Comparison of ENCODE assay signal across 9 cellular contexts in the genomic region with DNA sequence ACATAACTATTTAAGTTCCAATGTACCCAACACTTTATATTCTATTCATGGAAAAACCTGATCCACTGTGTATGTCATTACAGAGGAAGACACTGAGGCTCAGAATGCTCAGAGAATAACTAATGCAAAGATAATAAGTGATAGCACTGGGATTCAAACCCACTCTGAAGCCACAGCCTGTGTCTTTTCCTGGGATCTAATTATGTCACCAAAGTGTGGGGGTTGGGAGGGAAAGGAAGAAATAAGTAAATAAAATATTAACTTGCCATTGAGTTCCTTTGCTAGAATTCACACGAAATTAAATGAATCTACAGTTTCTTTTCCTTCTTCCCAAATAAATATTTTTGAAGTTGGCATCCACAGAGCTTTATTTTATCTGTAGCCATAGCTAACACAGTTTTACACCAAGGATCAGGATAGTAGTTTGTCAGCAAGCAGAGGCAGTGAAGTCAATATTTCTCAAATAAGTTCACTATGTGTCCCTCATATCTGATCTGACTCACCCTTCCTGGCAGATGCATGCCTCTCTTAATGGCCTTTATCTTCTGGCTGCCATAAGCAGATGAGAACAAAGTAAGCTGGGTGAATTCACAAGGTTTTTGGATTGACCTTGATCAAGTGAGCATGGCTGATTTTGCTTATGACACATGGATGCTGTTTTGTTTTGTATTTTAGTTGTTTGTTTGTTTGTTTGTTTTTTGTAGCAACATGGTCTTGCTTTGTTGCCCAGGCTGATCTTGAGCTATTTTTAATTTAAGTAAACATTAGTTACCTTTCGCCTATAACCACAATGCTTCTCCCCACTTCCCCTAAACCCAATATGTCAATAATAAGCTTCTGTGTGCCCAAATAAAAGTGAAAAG. TPM values are rescaled to one million over a fixed set of nuclear protein-coding genes. Genes with fewer than 3 reads are reported as not detected.
DNase-seq lines count a peak whose midpoint lies in the region; ATAC-seq lines count a peak whose summit lies in the region.
"Had no signal": no experiment of that assay in that cellular context is flagged by ENCODE, and none has a peak within 500 bp of the region (broad histone marks: within the 10 kb centered on the region; RNA-seq: fewer than 3 reads in every experiment).

No MANE protein-coding gene starts in this region.

- peaks cover 17% of the 10 kb centered on the region for H3K9me3 Mint-ChIP-seq in stimulated activated memory B cell treated with anti-CD40 and anti-IgM and Interleukin-4, amounts not matched to agents 10 μg/mL and 1 μg/mL and 100 μg/mL, for 72 hours

- no peak overlapping the region for H3K4me3 ChIP-seq in muscle layer of duodenum (ENCODE audit: low read depth in 1 of 2, low read length in 2 of 2)
- H3K4me3 ChIP-seq: SJSA1 had no signal

- no peaks in the 10 kb centered on the region for H3K36me3 Mint-ChIP-seq in stimulated activated memory B cell treated with anti-CD40 and anti-IgM and Interleukin-4, amounts not matched to agents 10 μg/mL and 1 μg/mL and 100 μg/mL, for 72 hours

- DNase-seq in RPMI7951 (ENCODE audit: low read depth): peak; percentile 88
- no peak for DNase-seq in stimulated activated CD4-positive, alpha-beta T cell treated with anti-CD3 and anti-CD28 coated beads, Interleukin-12 subunit alpha, Interleukin-12 subunit beta, amount 100 ng/mL, for 4 hours
- DNase-seq in effector CD8-positive, alpha-beta T cell (lab: John Stamatoyannopoulos, UW): no peak
- DNase-seq in dedifferentiated amniotic fluid mesenchymal stem cell (ENCODE audit: extremely low spot score): no peak

- ATAC-seq in GM18870 (IDR thresholded peaks at IDR 0.05; ENCODE audit: unreplicated experiment) (peak; percentile 52), HG02943 (IDR thresholded peaks at IDR 0.05; ENCODE audit: low read depth, unreplicated experiment) (peak; percentile 44)
- ATAC-seq in stimulated activated memory B cell treated with anti-CD40 and anti-IgM and Interleukin-4, amounts not matched to agents 10 μg/mL and 1 μg/mL and 100 μg/mL, for 72 hours: no peak

- H3K27me3 Mint-ChIP-seq in stimulated activated memory B cell treated with anti-CD40 and anti-IgM and Interleukin-4, amounts not matched to agents 10 μg/mL and 1 μg/mL and 100 μg/mL, for 72 hours: peaks cover 51% of the 10 kb centered on the region

- no peaks in the 10 kb centered on the region for H3K36me3 ChIP-seq in muscle layer of duodenum (ENCODE audit: control insufficient read depth in 1 of 2, insufficient read depth in 2 of 2, low read length in 2 of 2)
- H3K36me3 ChIP-seq: SJSA1 had no signal

- peak overlapping the region; percentile 32 for H3K27ac ChIP-seq in muscle layer of duodenum (ENCODE audit: low read length)
- H3K27ac ChIP-seq: SJSA1 had no signal

- peaks cover 7% of the 10 kb centered on the region for H3K4me1 Mint-ChIP-seq in stimulated activated memory B cell treated with anti-CD40 and anti-IgM and Interleukin-4, amounts not matched to agents 10 μg/mL and 1 μg/mL and 100 μg/mL, for 72 hours

- H3K4me1 ChIP-seq in muscle layer of duodenum (ENCODE audit: control insufficient read depth in 1 of 2, insufficient read depth in 2 of 2, low read length in 2 of 2): no peaks in the 10 kb centered on the region
- H3K4me1 ChIP-seq: SJSA1 had no signal

- H3K27me3 ChIP-seq in muscle layer of duodenum (ENCODE audit: low read depth, low read length): no peaks in the 10 kb centered on the region

- peaks cover 0 to 9% of the 10 kb centered on the region in 2 donors for H3K9me3 ChIP-seq in muscle layer of duodenum (ENCODE audit: control insufficient read depth in 1 of 2, low read length in 2 of 2)
- H3K9me3 ChIP-seq: SJSA1 had no signal

- no peak overlapping the region for H3K4me3 Mint-ChIP-seq in stimulated activated memory B cell treated with anti-CD40 and anti-IgM and Interleukin-4, amounts not matched to agents 10 μg/mL and 1 μg/mL and 100 μg/mL, for 72 hours

- H3K27ac Mint-ChIP-seq in stimulated activated memory B cell treated with anti-CD40 and anti-IgM and Interleukin-4, amounts not matched to agents 10 μg/mL and 1 μg/mL and 100 μg/mL, for 72 hours: no peak overlapping the region

RNA-seq across cellular contexts. Expression of a gene that starts 6.3 kb away (rescaled TPM):
- 2.9 and 3.6 TPM in 2 replicates for total RNA-seq in RPMI7951 (2014; rRNA removed; shearing (Covaris generic))
